Comparison of ENCODE assay signal across 8 cellular contexts in the genomic region with DNA sequence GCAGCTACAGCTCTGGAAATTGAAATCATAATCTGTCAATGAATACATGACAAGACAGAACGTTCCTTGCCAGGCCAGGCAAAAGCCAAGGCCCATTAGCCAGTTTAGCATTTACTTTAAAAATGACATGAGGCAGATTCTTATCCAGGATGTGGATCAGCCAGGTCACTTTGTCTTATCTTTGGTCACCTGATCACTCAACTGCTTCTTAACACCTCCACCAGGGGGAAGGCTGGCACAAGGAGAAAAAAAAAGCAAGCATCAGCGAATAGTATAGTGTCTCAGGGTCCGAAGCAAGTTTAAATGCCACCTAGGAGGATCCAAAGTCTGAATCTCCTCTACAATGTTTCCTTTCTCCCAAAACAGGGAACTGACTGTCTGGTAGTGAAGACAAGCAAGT. TPM values are rescaled to one million over a fixed set of nuclear protein-coding genes. Genes with fewer than 3 reads are reported as not detected.
DNase-seq lines count a peak whose midpoint lies in the region; ATAC-seq and TF ChIP-seq lines count a peak whose summit lies in the region.

No MANE protein-coding gene starts in this region.

- TF ChIP-seq POLR2A in sigmoid colon (IDR thresholded peaks at IDR 0.05) = no peak

- H3K4me3 ChIP-seq in sigmoid colon = no peak overlapping the region

- H3K9me3 Mint-ChIP-seq in natural killer cell (no peaks in the 10 kb centered on the region), glutamatergic neuron (ENCODE audit: unreplicated experiment) (peaks cover 2% of the 10 kb centered on the region)
- H3K9me3 Mint-ChIP-seq in natural killer cell treated with Interleukin-12 subunit alpha and Interleukin-12 subunit beta and Interleukin-15 and Interleukin-18, amount 100 ng/mL, for 72 hours = no peaks in the 10 kb centered on the region

- H3K36me3 Mint-ChIP-seq in natural killer cell = no peaks in the 10 kb centered on the region
- H3K36me3 Mint-ChIP-seq in natural killer cell treated with Interleukin-12 subunit alpha and Interleukin-12 subunit beta and Interleukin-15 and Interleukin-18, amount 100 ng/mL, for 72 hours = no peaks in the 10 kb centered on the region
- no peaks in the 10 kb centered on the region for H3K36me3 Mint-ChIP-seq in glutamatergic neuron (ENCODE audit: unreplicated experiment)

- H3K4me1 ChIP-seq in sigmoid colon = no peaks in the 10 kb centered on the region

- H3K27ac Mint-ChIP-seq in natural killer cell (no peak overlapping the region), glutamatergic neuron (ENCODE audit: unreplicated experiment) (no peak overlapping the region)
- no peak overlapping the region for H3K27ac Mint-ChIP-seq in natural killer cell treated with Interleukin-12 subunit alpha and Interleukin-12 subunit beta and Interleukin-15 and Interleukin-18, amount 100 ng/mL, for 72 hours

- no peak for TF ChIP-seq EP300 in sigmoid colon (IDR thresholded peaks at IDR 0.05)

- H3K4me1 Mint-ChIP-seq in natural killer cell (no peaks in the 10 kb centered on the region), glutamatergic neuron (ENCODE audit: low read depth, unreplicated experiment) (no peaks in the 10 kb centered on the region)
- no peaks in the 10 kb centered on the region for H3K4me1 Mint-ChIP-seq in natural killer cell treated with Interleukin-12 subunit alpha and Interleukin-12 subunit beta and Interleukin-15 and Interleukin-18, amount 100 ng/mL, for 72 hours (ENCODE audit: low read depth in 2 of 2)

- no peaks in the 10 kb centered on the region for H3K27me3 ChIP-seq in sigmoid colon

- intact Hi-C loops in natural killer cell (cut with micrococcal nuclease) = loop anchor here (1.0 kb wide), 1 partner anchor 95 kb away; no protein-coding TSS in a partner anchor
- intact Hi-C loops in sigmoid colon (cut with DNase I) = loop anchor here (5.0 kb wide), 1 partner anchor 97 kb away; no protein-coding TSS in a partner anchor

- no peaks in the 10 kb centered on the region for H3K9me3 ChIP-seq in sigmoid colon

- H3K4me3 Mint-ChIP-seq in natural killer cell (no peak overlapping the region), glutamatergic neuron (ENCODE audit: unreplicated experiment) (no peak overlapping the region)
- no peak overlapping the region for H3K4me3 Mint-ChIP-seq in natural killer cell treated with Interleukin-12 subunit alpha and Interleukin-12 subunit beta and Interleukin-15 and Interleukin-18, amount 100 ng/mL, for 72 hours

- no peak for DNase-seq in natural killer cell
- DNase-seq in natural killer cell treated with Interleukin-12 subunit alpha and Interleukin-12 subunit beta and Interleukin-15 and Interleukin-18, amount 100 ng/mL, for 72 hours (ENCODE audit: low spot score) = no peak
- DNase-seq in HK-2 (ENCODE audit: unreplicated experiment) = peak; percentile 18
- DNase-seq in T follicular helper cell (ENCODE audit: low read depth) = peak; percentile 4
- no peak for DNase-seq in glutamatergic neuron
- no peak for DNase-seq in ecto neural progenitor cell (ENCODE audit: low spot score)
- DNase-seq in sigmoid colon = no peak
- DNase-seq in DMS114 treated with DMSO at 0.1 percent for 48 hours (lab: John Stamatoyannopoulos, UW; ENCODE audit: unreplicated experiment) = no peak

- no peak overlapping the region for H3K27ac ChIP-seq in sigmoid colon

- WGBS in sigmoid colon, 2 donors = 0 to 14% methylated on average over 3 of the region's 3 CpGs

- H3K27me3 Mint-ChIP-seq in natural killer cell (ENCODE audit: low read depth in 2 of 2) = peaks cover 6 to 25% of the 10 kb centered on the region in 2 donors
- peaks cover 9 to 12% of the 10 kb centered on the region in 2 donors for H3K27me3 Mint-ChIP-seq in natural killer cell treated with Interleukin-12 subunit alpha and Interleukin-12 subunit beta and Interleukin-15 and Interleukin-18, amount 100 ng/mL, for 72 hours
- no peaks in the 10 kb centered on the region for H3K27me3 Mint-ChIP-seq in glutamatergic neuron (ENCODE audit: unreplicated experiment)

- no peak for TF ChIP-seq CTCF in natural killer cell (IDR thresholded peaks at IDR 0.05)
- TF ChIP-seq CTCF in glutamatergic neuron (IDR thresholded peaks at IDR 0.05; ENCODE audit: partially characterized antibody, unreplicated experiment) = peak; percentile 14
- peak in 2 of 4 experiments; percentile 24 to 29 for TF ChIP-seq CTCF in sigmoid colon (IDR thresholded peaks at IDR 0.05)

- peak; percentile 44 to 63 (median 59) for ATAC-seq in natural killer cell
- no peak for ATAC-seq in natural killer cell treated with Interleukin-12 subunit alpha and Interleukin-12 subunit beta and Interleukin-15 and Interleukin-18, amount 100 ng/mL, for 72 hours

- no peaks in the 10 kb centered on the region for H3K36me3 ChIP-seq in sigmoid colon

RNA-seq across cellular contexts. Expression of a gene that starts 18.8 kb away (rescaled TPM):
- total RNA-seq in natural killer cell = not detected
- not detected for total RNA-seq in natural killer cell treated with Interleukin-12 subunit alpha and Interleukin-12 subunit beta and Interleukin-15 and Interleukin-18, amount 100 ng/mL, for 72 hours
- not detected for total RNA-seq in glutamatergic neuron (ENCODE audit: unreplicated experiment)
- not detected for total RNA-seq in sigmoid colon
- not detected for polyA plus RNA-seq in sigmoid colon

Comparison
In these comparisons a context has a peak if more than half of its experiments do, and no peak if none do; other contexts are left out.
1. ATAC-seq: peak in natural killer cell (3 of 3); none in natural killer cell treated with Interleukin-12 subunit alpha and Interleukin-12 subunit beta and Interleukin-15 and Interleukin-18, amount 100 ng/mL, for 72 hours (0 of 2).
2. DNase-seq: peak in HK-2 (single experiment) and T follicular helper cell (single experiment); none in natural killer cell (single experiment), natural killer cell treated with Interleukin-12 subunit alpha and Interleukin-12 subunit beta and Interleukin-15 and Interleukin-18, amount 100 ng/mL, for 72 hours (single experiment), glutamatergic neuron (single experiment), ecto neural progenitor cell (single experiment), sigmoid colon (single experiment) and DMS114 treated with DMSO at 0.1 percent for 48 hours (single experiment).